In the genomic region with DNA sequence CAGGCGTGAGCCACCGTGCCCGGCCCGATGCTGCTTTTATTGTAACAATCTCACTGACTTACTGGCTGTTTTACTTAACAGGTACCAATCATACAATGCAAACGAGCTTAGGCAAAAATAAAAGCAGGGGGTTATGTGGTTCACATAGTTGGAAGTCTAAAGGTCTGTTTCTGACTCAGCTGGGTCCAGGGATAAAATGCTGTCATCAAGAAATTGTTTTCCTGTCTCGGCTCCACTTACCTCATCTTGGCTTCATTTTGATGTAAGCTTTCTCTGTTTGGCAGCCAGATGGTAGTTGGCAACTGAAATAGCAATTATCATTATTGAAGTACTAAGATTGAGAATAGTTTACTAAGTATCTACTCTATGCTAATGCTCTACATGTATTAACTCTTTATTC, we compare ENCODE assay signal across 19 cellular contexts. TPM values are rescaled to one million over a fixed set of nuclear protein-coding genes. Genes with fewer than 3 reads are reported as not detected.
DNase-seq lines count a peak whose midpoint lies in the region; ATAC-seq and TF ChIP-seq lines count a peak whose summit lies in the region.
"Had no signal": no experiment of that assay in that cellular context is flagged by ENCODE, and none has a peak within 500 bp of the region (broad histone marks: within the 10 kb centered on the region; RNA-seq: fewer than 3 reads in every experiment).

No MANE protein-coding gene starts in this region.

- H3K27ac Mint-ChIP-seq in CD4-positive, alpha-beta T cell, result no peak overlapping the region

- H3K9me3 ChIP-seq in CD4-positive, alpha-beta T cell (ENCODE audit: control insufficient read depth, low read length), result no peaks in the 10 kb centered on the region
- H3K9me3 ChIP-seq: Caco-2, Peyer's patch had no signal

- H3K9me3 Mint-ChIP-seq in CD4-positive, alpha-beta T cell, result no peaks in the 10 kb centered on the region

- no peak overlapping the region for H3K4me3 Mint-ChIP-seq in CD4-positive, alpha-beta T cell

- TF ChIP-seq CTCF in fibroblast of mammary gland (conservative IDR thresholded peaks at IDR 0.05; ENCODE audit: control insufficient read depth, insufficient read depth, low read depth, low read length) (no peak), RWPE1 (conservative IDR thresholded peaks at IDR 0.05; ENCODE audit: low read depth) (no peak)
- no peak for TF ChIP-seq CTCF in CD4-positive, alpha-beta T cell (IDR thresholded peaks at IDR 0.05)

- H3K4me3 ChIP-seq in fibroblast of mammary gland (ENCODE audit: control insufficient read depth, low read depth, low read length), result no peak overlapping the region
- H3K4me3 ChIP-seq: Peyer's patch had no signal

- CTCF ChIA-PET in RWPE1 (lab: Yijun Ruan, JAX), result no interaction called here
- CTCF ChIA-PET in CD4-positive, alpha-beta T cell (lab: Charles Lee), result no interaction called here

- intact Hi-C loops in CD4-positive, alpha-beta T cell (cut with DNase I, micrococcal nuclease), result no loop called here

- no peaks in the 10 kb centered on the region for H3K27me3 ChIP-seq in CD4-positive, alpha-beta T cell (ENCODE audit: control insufficient read depth, insufficient read depth, low read length)
- H3K27me3 ChIP-seq: Peyer's patch had no signal

- DNase-seq in NCI-H1105 treated with DMSO at 0.1 percent for 48 hours (lab: John Stamatoyannopoulos, UW) (peak; percentile 42), NCI-H1105 (lab: John Stamatoyannopoulos, UW) (no peak), NCI-H69 (lab: John Stamatoyannopoulos, UW) (peak; percentile 72), fibroblast of mammary gland (ENCODE audit: low read depth) (peak; percentile 75), iris pigment epithelial cell (ENCODE audit: low read depth) (peak; percentile 72), RWPE1 (ENCODE audit: low spot score) (no peak)
- DNase-seq in CD4-positive, alpha-beta T cell, result no peak
- DNase-seq in activated T-cell treated with anti-CD3 and anti-CD28 coated beads, Interleukin-2, amount 50 U/mL, for 1 hour, result no peak
- DNase-seq: Caco-2, DMS53, GOT3, KG1, NCI-H1092 treated with DMSO at 0.1 percent for 48 hours, NCI-H187, NCI-H82, Peyer's patch had no signal

- POLR2A ChIA-PET in RWPE1 (lab: Yijun Ruan, JAX; ENCODE audit: low non-redundant PET), result no interaction called here
- POLR2A ChIA-PET in CD4-positive, alpha-beta T cell (lab: Charles Lee), result no interaction called here

- H3K27ac ChIP-seq in RWPE1, result no peak overlapping the region
- H3K27ac ChIP-seq in CD4-positive, alpha-beta T cell (ENCODE audit: low read depth, low read length), result no peak overlapping the region
- H3K27ac ChIP-seq: 22Rv1, C4-2B, Peyer's patch had no signal

- ATAC-seq in CD4-positive, alpha-beta T cell (ENCODE audit: poor library complexity), result no peak

- H3K36me3 Mint-ChIP-seq in CD4-positive, alpha-beta T cell (ENCODE audit: low read depth), result no peaks in the 10 kb centered on the region

- H3K4me1 Mint-ChIP-seq in CD4-positive, alpha-beta T cell (ENCODE audit: low read depth), result no peaks in the 10 kb centered on the region

- no peaks in the 10 kb centered on the region for H3K27me3 Mint-ChIP-seq in CD4-positive, alpha-beta T cell

RNA-seq across cellular contexts. Expression of gene CNTN3, which starts 36.8 kb away (rescaled TPM):
- total RNA-seq in CD4-positive, alpha-beta T cell, result not detected
- total RNA-seq: Caco-2, G401 had no signal

Comparison
In these comparisons a context has a peak if more than half of its experiments do, and no peak if none do; other contexts are left out.
1. DNase-seq: peak in NCI-H1105 treated with DMSO at 0.1 percent for 48 hours (single experiment), NCI-H69 (single experiment), fibroblast of mammary gland (single experiment) and iris pigment epithelial cell (single experiment); none in NCI-H1105 (single experiment), RWPE1 (single experiment), CD4-positive, alpha-beta T cell (0 of 10) and activated T-cell treated with anti-CD3 and anti-CD28 coated beads, Interleukin-2, amount 50 U/mL, for 1 hour (single experiment).